20 cellular contexts compared by ENCODE assay signal in the genomic region with DNA sequence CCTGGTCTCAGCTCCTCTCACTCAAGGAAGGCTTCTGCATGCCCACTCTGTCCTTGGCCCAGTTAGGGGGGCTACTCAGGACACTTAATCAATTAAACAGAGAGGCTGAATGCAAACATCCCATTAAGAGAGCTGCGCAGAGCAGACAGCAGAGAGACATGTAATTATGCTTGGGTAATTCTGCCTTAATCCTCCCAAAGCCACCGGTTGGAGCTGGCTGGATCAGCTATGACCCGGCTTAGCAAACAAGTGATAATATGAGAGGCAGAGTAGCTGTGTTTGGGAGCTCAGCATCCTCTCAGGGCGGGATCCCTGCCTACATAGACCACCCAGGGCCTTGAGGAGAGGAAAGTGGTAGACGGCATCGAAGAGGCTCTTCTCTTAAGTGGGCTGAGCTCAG.
DNase-seq lines count a peak whose midpoint lies in the region; ATAC-seq and TF ChIP-seq lines count a peak whose summit lies in the region.
"Had no signal": no experiment of that assay in that cellular context is flagged by ENCODE, and none has a peak within 500 bp of the region (broad histone marks: within the 10 kb centered on the region; RNA-seq: fewer than 3 reads in every experiment).

No MANE protein-coding gene starts in this region.

- intact Hi-C loops in activated CD4-positive, alpha-beta T cell treated with anti-CD3 and anti-CD28 coated beads for 36 hours (cut with DNase I, micrococcal nuclease), result no loop called here

- DNase-seq in SHP77 treated with DMSO at 0.1 percent for 48 hours (lab: John Stamatoyannopoulos, UW) (peak; percentile 64), SHP77 (lab: John Stamatoyannopoulos, UW) (no peak), NCI-H2227 (lab: John Stamatoyannopoulos, UW; ENCODE audit: unreplicated experiment) (peak; percentile 47), WERI-Rb-1 (peak; percentile 91)
- DNase-seq in activated CD4-positive, alpha-beta T cell treated with anti-CD3 and anti-CD28 coated beads for 36 hours, result no peak
- DNase-seq in stimulated activated naive B cell treated with anti-CD40 and anti-IgM and Interleukin-4, amounts not matched to agents 10 μg/mL and 1 μg/mL and 100 μg/mL, for 72 hours, result no peak
- DNase-seq: BE2C; CD4-positive, CD25-positive, alpha-beta regulatory T cell; DMS 273 treated with DMSO at 0.1 percent for 48 hours; HCEC 1CT; Kasumi-1; NCI-H1694 treated with DMSO at 0.1 percent for 48 hours; NCI-H446 treated with DMSO at 0.1 percent for 48 hours; NCI-H748 treated with DMSO at 0.1 percent for 48 hours; SJCRH30; T-cell had no signal

- CTCF ChIA-PET in activated CD4-positive, alpha-beta T cell treated with anti-CD3 and anti-CD28 coated beads for 36 hours (lab: Charles Lee), result no interaction called here

- H3K27ac Mint-ChIP-seq in activated CD4-positive, alpha-beta T cell treated with anti-CD3 and anti-CD28 coated beads for 36 hours, result no peak overlapping the region
- H3K27ac Mint-ChIP-seq in stimulated activated naive B cell treated with anti-CD40 and anti-IgM and Interleukin-4, amounts not matched to agents 10 μg/mL and 1 μg/mL and 100 μg/mL, for 72 hours, result no peak overlapping the region
- H3K27ac Mint-ChIP-seq: CD4-positive, CD25-positive, alpha-beta regulatory T cell; GM23338; T-cell; T-helper 2 cell treated with Interferon-gamma antibody and Interleukin-4, amounts not matched to agents 5 μg/mL and 100 μg/mL, for 36 hours had no signal

- no peaks in the 10 kb centered on the region for H3K36me3 Mint-ChIP-seq in activated CD4-positive, alpha-beta T cell treated with anti-CD3 and anti-CD28 coated beads for 36 hours (ENCODE audit: low read depth)
- no peaks in the 10 kb centered on the region for H3K36me3 Mint-ChIP-seq in stimulated activated naive B cell treated with anti-CD40 and anti-IgM and Interleukin-4, amounts not matched to agents 10 μg/mL and 1 μg/mL and 100 μg/mL, for 72 hours
- H3K36me3 Mint-ChIP-seq: CD4-positive, CD25-positive, alpha-beta regulatory T cell; T-cell had no signal

- no peak overlapping the region for H3K4me3 ChIP-seq in WERI-Rb-1 (ENCODE audit: low read depth, low read length)
- H3K4me3 ChIP-seq: GM23338, SJCRH30 had no signal

- H3K4me3 Mint-ChIP-seq in activated CD4-positive, alpha-beta T cell treated with anti-CD3 and anti-CD28 coated beads for 36 hours, result no peak overlapping the region
- no peak overlapping the region for H3K4me3 Mint-ChIP-seq in stimulated activated naive B cell treated with anti-CD40 and anti-IgM and Interleukin-4, amounts not matched to agents 10 μg/mL and 1 μg/mL and 100 μg/mL, for 72 hours
- H3K4me3 Mint-ChIP-seq: CD4-positive, CD25-positive, alpha-beta regulatory T cell; GM23338; T-cell; T-helper 2 cell treated with Interferon-gamma antibody and Interleukin-4, amounts not matched to agents 5 μg/mL and 100 μg/mL, for 36 hours had no signal

- no peaks in the 10 kb centered on the region for H3K9me3 Mint-ChIP-seq in activated CD4-positive, alpha-beta T cell treated with anti-CD3 and anti-CD28 coated beads for 36 hours (ENCODE audit: low read depth)
- H3K9me3 Mint-ChIP-seq in stimulated activated naive B cell treated with anti-CD40 and anti-IgM and Interleukin-4, amounts not matched to agents 10 μg/mL and 1 μg/mL and 100 μg/mL, for 72 hours, result no peaks in the 10 kb centered on the region
- H3K9me3 Mint-ChIP-seq: CD4-positive, CD25-positive, alpha-beta regulatory T cell; GM23338; T-cell; T-helper 2 cell treated with Interferon-gamma antibody and Interleukin-4, amounts not matched to agents 5 μg/mL and 100 μg/mL, for 36 hours had no signal

- H3K27ac ChIP-seq in WERI-Rb-1, result peak overlapping the region; percentile 81
- H3K27ac ChIP-seq: SJCRH30 had no signal

- TF ChIP-seq CTCF in WERI-Rb-1 (IDR thresholded peaks at IDR 0.05; ENCODE audit: low read depth, low read length), result no peak

- POLR2A ChIA-PET in activated CD4-positive, alpha-beta T cell treated with anti-CD3 and anti-CD28 coated beads for 36 hours (lab: Charles Lee), result no interaction called here

- no peak for ATAC-seq in activated CD4-positive, alpha-beta T cell treated with anti-CD3 and anti-CD28 coated beads for 36 hours
- ATAC-seq in HG02852 (IDR thresholded peaks at IDR 0.05; ENCODE audit: unreplicated experiment), result no peak
- ATAC-seq in stimulated activated naive B cell treated with anti-CD40 and anti-IgM and Interleukin-4, amounts not matched to agents 10 μg/mL and 1 μg/mL and 100 μg/mL, for 72 hours (replicated peaks), result no peak
- ATAC-seq: GM23338, Panc1, T-cell had no signal

- H3K27me3 ChIP-seq in WERI-Rb-1 (ENCODE audit: insufficient read depth, low read depth, severe bottlenecking), result no peaks in the 10 kb centered on the region
- H3K27me3 ChIP-seq: BE2C had no signal

- peaks cover 47% of the 10 kb centered on the region for H3K36me3 ChIP-seq in WERI-Rb-1
- H3K36me3 ChIP-seq: BE2C, SJCRH30 had no signal

- H3K9me3 ChIP-seq in WERI-Rb-1 (ENCODE audit: severe bottlenecking), result no peaks in the 10 kb centered on the region
- H3K9me3 ChIP-seq: BE2C, SJCRH30 had no signal

- H3K27me3 Mint-ChIP-seq in activated CD4-positive, alpha-beta T cell treated with anti-CD3 and anti-CD28 coated beads for 36 hours, result peaks cover 13% of the 10 kb centered on the region
- H3K27me3 Mint-ChIP-seq in stimulated activated naive B cell treated with anti-CD40 and anti-IgM and Interleukin-4, amounts not matched to agents 10 μg/mL and 1 μg/mL and 100 μg/mL, for 72 hours, result peaks cover 13 to 29% of the 10 kb centered on the region in 2 donors

- no peaks in the 10 kb centered on the region for H3K4me1 Mint-ChIP-seq in activated CD4-positive, alpha-beta T cell treated with anti-CD3 and anti-CD28 coated beads for 36 hours
- no peaks in the 10 kb centered on the region for H3K4me1 Mint-ChIP-seq in stimulated activated naive B cell treated with anti-CD40 and anti-IgM and Interleukin-4, amounts not matched to agents 10 μg/mL and 1 μg/mL and 100 μg/mL, for 72 hours
- H3K4me1 Mint-ChIP-seq: CD4-positive, CD25-positive, alpha-beta regulatory T cell; T-cell had no signal

Comparison
In these comparisons a context has a peak if more than half of its experiments do, and no peak if none do; other contexts are left out.
1. DNase-seq: peak in SHP77 treated with DMSO at 0.1 percent for 48 hours (single experiment), NCI-H2227 (single experiment) and WERI-Rb-1 (single experiment); none in SHP77 (0 of 2), activated CD4-positive, alpha-beta T cell treated with anti-CD3 and anti-CD28 coated beads for 36 hours (single experiment) and stimulated activated naive B cell treated with anti-CD40 and anti-IgM and Interleukin-4, amounts not matched to agents 10 μg/mL and 1 μg/mL and 100 μg/mL, for 72 hours (single experiment).